ENCODE assay signal across 25 cellular contexts in the genomic region with DNA sequence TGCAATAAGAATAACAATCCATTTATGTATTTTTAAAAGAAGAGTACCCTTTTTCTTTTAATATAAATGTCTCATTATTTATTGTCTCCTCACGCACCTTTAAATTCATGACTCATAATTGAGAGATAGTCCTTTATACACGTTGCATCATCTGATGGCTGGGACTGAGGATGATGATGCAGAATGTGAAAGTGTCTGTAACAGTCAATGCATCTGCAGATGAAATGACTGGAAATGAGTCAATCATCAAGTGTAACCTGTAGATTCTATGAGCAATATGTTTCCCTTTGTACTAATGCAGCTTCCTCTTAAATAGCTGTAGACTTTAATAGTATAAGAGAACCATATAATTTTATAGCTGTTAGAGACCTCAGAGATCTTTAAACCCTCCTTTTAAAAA. TPM values are rescaled to one million over a fixed set of nuclear protein-coding genes. Genes with fewer than 3 reads are reported as not detected.
A peak's percentile ranks its signal among the peaks of the same experiment; 100 is the strongest.
DNase-seq lines count a peak whose midpoint lies in the region; ATAC-seq, FAIRE-seq and TF ChIP-seq lines count a peak whose summit lies in the region.
"Had no signal": no experiment of that assay in that cellular context is flagged by ENCODE, and none has a peak within 500 bp of the region (broad histone marks: within the 10 kb centered on the region; RNA-seq: fewer than 3 reads in every experiment).

No MANE protein-coding gene starts in this region.

- DNase-seq in A172 (ENCODE audit: low spot score) (peak; percentile 4), HCEC 1CT (peak; percentile 10), RCC 7860 (ENCODE audit: low spot score) (peak; percentile 8), foreskin keratinocyte (peak; percentile 5 to 18), NCI-H2107 treated with DMSO at 0.1 percent for 48 hours (lab: John Stamatoyannopoulos, UW; ENCODE audit: unreplicated experiment) (no peak), SW480 (ENCODE audit: low spot score) (no peak)
- DNase-seq: activated CD4-positive, alpha-beta T cell treated with anti-CD3 and anti-CD28 coated beads, Interleukin-2, amount 10 ng/mL, durations not matched to agents 7 days and 5 days; activated T-cell treated with anti-CD3 and anti-CD28 coated beads, Interleukin-2, amount 50 U/mL, for 1 hour; foreskin fibroblast; head of caudate nucleus; left ventricle myocardium superior; naive B cell; NCI-H1092; NCI-H1694; NCI-H2171; NCI-H524 treated with DMSO at 0.1 percent for 48 hours; Peyer's patch; stimulated activated CD4-positive, alpha-beta T cell treated with anti-CD3 and anti-CD28 coated beads, Interleukin-4, amount 100 ng/mL, for 4 hours; tibial artery; WERI-Rb-1 had no signal

- ATAC-seq in foreskin keratinocyte (no peak), GM18861 (IDR thresholded peaks at IDR 0.05; ENCODE audit: unreplicated experiment) (no peak)
- ATAC-seq: esophagus mucosa, left ventricle myocardium superior, sciatic nerve had no signal

- no peak overlapping the region for H3K27ac ChIP-seq in foreskin keratinocyte
- H3K27ac ChIP-seq: BLaER1 treated with 17β-estradiol and CSF1 and Interleukin-3, amounts not matched to agents 10 nM and 100 nM; Peyer's patch; tibial artery; WERI-Rb-1 had no signal

- H3K4me1 ChIP-seq in foreskin keratinocyte: no peaks in the 10 kb centered on the region
- H3K4me1 ChIP-seq: BLaER1 treated with 17β-estradiol and CSF1 and Interleukin-3, amounts not matched to agents 10 nM and 100 nM; Peyer's patch; tibial artery had no signal

- no peak for FAIRE-seq in RCC 7860 (lab: Jason Lieb, UNC)
- FAIRE-seq: keratinocyte had no signal

- no peak for TF ChIP-seq CTCF in foreskin keratinocyte (conservative IDR thresholded peaks at IDR 0.05)

- H3K27me3 ChIP-seq in foreskin keratinocyte: no peaks in the 10 kb centered on the region
- H3K27me3 ChIP-seq: BLaER1 treated with 17β-estradiol and CSF1 and Interleukin-3, amounts not matched to agents 10 nM and 100 nM; Peyer's patch; tibial artery had no signal

RNA-seq across cellular contexts. Expression of a gene that starts 26.1 kb away (rescaled TPM):
- not detected in 2 replicates for total RNA-seq in A172 (2014; rRNA removed; shearing (Covaris generic))
- not detected in 2 replicates for total RNA-seq in foreskin keratinocyte
- not detected in 2 replicates for polyA plus RNA-seq in foreskin keratinocyte
- total RNA-seq: activated CD4-positive, alpha-beta T cell treated with anti-CD3 and anti-CD28 coated beads, Interleukin-2, amount 10 ng/mL, durations not matched to agents 7 days and 5 days; esophagus mucosa; sciatic nerve had no signal
- polyA plus RNA-seq: keratinocyte had no signal

Comparison
In these comparisons a context has a peak if more than half of its experiments do, and no peak if none do; other contexts are left out.
1. DNase-seq: peak in A172 (single experiment), HCEC 1CT (single experiment), RCC 7860 (single experiment) and foreskin keratinocyte (2 of 2); none in NCI-H2107 treated with DMSO at 0.1 percent for 48 hours (single experiment) and SW480 (single experiment).